Comparison of ENCODE assay signal across 17 cellular contexts in the genomic region with DNA sequence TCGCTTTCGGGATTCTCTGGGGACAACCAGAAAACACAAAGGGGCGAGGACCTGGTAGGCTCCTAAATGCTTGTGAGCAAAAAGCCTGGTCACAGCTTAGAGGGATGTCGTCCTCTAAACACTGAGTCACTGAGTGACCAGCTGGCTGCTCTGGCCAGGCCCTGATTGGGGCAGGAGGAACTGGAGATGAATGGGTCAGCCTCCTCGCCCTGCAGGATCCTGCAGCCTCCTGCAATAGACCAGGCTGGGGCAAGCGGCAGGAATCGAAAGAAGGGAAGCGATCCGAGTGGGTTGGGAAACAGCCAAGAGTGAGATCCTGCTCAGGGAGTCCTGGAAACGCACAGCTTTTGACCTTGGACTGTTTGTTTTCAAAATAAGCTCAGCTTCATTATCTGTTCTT. TPM values are rescaled to one million over a fixed set of nuclear protein-coding genes. Genes with fewer than 3 reads are reported as not detected.
DNase-seq lines count a peak whose midpoint lies in the region; ATAC-seq and TF ChIP-seq lines count a peak whose summit lies in the region.
"Had no signal": no experiment of that assay in that cellular context is flagged by ENCODE, and none has a peak within 500 bp of the region (broad histone marks: within the 10 kb centered on the region; RNA-seq: fewer than 3 reads in every experiment).

No MANE protein-coding gene starts in this region.

- no peaks in the 10 kb centered on the region for H4K20me1 ChIP-seq in PC-9 (ENCODE audit: insufficient read depth)

- no peak for ATAC-seq in GM18502 (IDR thresholded peaks at IDR 0.05; ENCODE audit: poor library complexity, unreplicated experiment)
- ATAC-seq: activated naive CD4-positive, alpha-beta T cell treated with anti-CD3 and anti-CD28 coated beads, Interleukin-2, amount 50 U/mL, for 72 hours; gastrocnemius medialis had no signal

- POLR2A ChIA-PET in PC-9 (lab: Charles Lee; ENCODE audit: unreplicated experiment), result no interaction called here

- H3K4me3 ChIP-seq in PC-9, result no peak overlapping the region
- H3K4me3 ChIP-seq: gastrocnemius medialis, lung, right atrium auricular region, SJSA1 had no signal

- no TSS peak for BruUV-seq in PC-9 (replicated peaks; lab: Mats Ljungman, UMichigan)

- no peaks in the 10 kb centered on the region for H3K36me3 ChIP-seq in PC-9 (ENCODE audit: low read depth)
- H3K36me3 ChIP-seq: gastrocnemius medialis, right atrium auricular region, SJSA1 had no signal

- no peak overlapping the region for H3K4me3 Mint-ChIP-seq in endothelial cell (ENCODE audit: unreplicated experiment)
- no peak overlapping the region for H3K4me3 Mint-ChIP-seq in neural crest cell
- H3K4me3 Mint-ChIP-seq: activated CD4-positive, alpha-beta T cell treated with anti-CD3 and anti-CD28 coated beads, Interleukin-2, amount 10 ng/mL, durations not matched to agents 24 days and 14 days; B cell had no signal

- H3K36me3 Mint-ChIP-seq in endothelial cell (ENCODE audit: low read depth, unreplicated experiment) (peaks cover 4% of the 10 kb centered on the region), neural crest cell (ENCODE audit: low read depth) (no peaks in the 10 kb centered on the region)

- H3K9me3 Mint-ChIP-seq in endothelial cell (ENCODE audit: unreplicated experiment), result no peaks in the 10 kb centered on the region
- H3K9me3 Mint-ChIP-seq in neural crest cell, result no peaks in the 10 kb centered on the region
- H3K9me3 Mint-ChIP-seq: activated CD4-positive, alpha-beta T cell treated with anti-CD3 and anti-CD28 coated beads, Interleukin-2, amount 10 ng/mL, durations not matched to agents 24 days and 14 days; activated naive CD4-positive, alpha-beta T cell treated with anti-CD3 and anti-CD28 coated beads, Interleukin-2, amount 50 U/mL, for 72 hours had no signal

- H3K27me3 Mint-ChIP-seq in endothelial cell (ENCODE audit: unreplicated experiment) (peaks cover 10% of the 10 kb centered on the region), neural crest cell (ENCODE audit: low read depth) (peaks cover 88% of the 10 kb centered on the region)

- peak overlapping the region; percentile 38; the same call in 1 of the 2 replicates for H3K4me2 ChIP-seq in PC-9

- DNase-seq in ELF-1 (ENCODE audit: low read depth, low spot score), result peak; percentile 73
- peak in 1 of 2 experiments; percentile 45 for DNase-seq in PC-9
- DNase-seq in endothelial cell (ENCODE audit: low spot score), result peak; percentile 17
- no peak for DNase-seq in neural crest cell (ENCODE audit: low read depth, low spot score)
- DNase-seq in putamen (ENCODE audit: low spot score), result no peak
- no peak for DNase-seq in SIG-M5 treated with dmso at 0.1 percent for 504 hours (lab: John Stamatoyannopoulos, UW; ENCODE audit: unreplicated experiment)
- no peak for DNase-seq in NCI-H2171 treated with DMSO at 0.1 percent for 48 hours (lab: John Stamatoyannopoulos, UW)
- DNase-seq: activated CD4-positive, alpha-beta T cell treated with anti-CD3 and anti-CD28 coated beads, Interleukin-2, amount 10 ng/mL, durations not matched to agents 24 days and 14 days; activated T-cell treated with anti-CD3 and anti-CD28 coated beads for 4 hours; central memory CD4-positive, alpha-beta T cell; gastrocnemius medialis had no signal

- H3K27ac Mint-ChIP-seq in endothelial cell (ENCODE audit: unreplicated experiment) (no peak overlapping the region), neural crest cell (ENCODE audit: unreplicated experiment) (peak overlapping the region; percentile 83)
- H3K27ac Mint-ChIP-seq: activated CD4-positive, alpha-beta T cell treated with anti-CD3 and anti-CD28 coated beads, Interleukin-2, amount 10 ng/mL, durations not matched to agents 24 days and 14 days; activated naive CD4-positive, alpha-beta T cell treated with anti-CD3 and anti-CD28 coated beads, Interleukin-2, amount 50 U/mL, for 72 hours; B cell had no signal

- H3K9me3 ChIP-seq in PC-9 (ENCODE audit: insufficient read depth, low read depth), result no peaks in the 10 kb centered on the region
- H3K9me3 ChIP-seq: gastrocnemius medialis, right atrium auricular region, SJSA1 had no signal

- CTCF ChIA-PET in PC-9 (lab: Charles Lee), result no interaction called here

- TF ChIP-seq CTCF in PC-9 (conservative IDR thresholded peaks at IDR 0.05), result no peak
- TF ChIP-seq CTCF in endothelial cell (IDR thresholded peaks at IDR 0.05; ENCODE audit: unreplicated experiment), result no peak
- no peak for TF ChIP-seq CTCF in neural crest cell (conservative IDR thresholded peaks at IDR 0.05)

- no peaks in the 10 kb centered on the region for H3K4me1 ChIP-seq in PC-9 (replicated peaks; ENCODE audit: insufficient read depth)
- H3K4me1 ChIP-seq: gastrocnemius medialis, SJSA1 had no signal

- H3K27me3 ChIP-seq in PC-9 (ENCODE audit: insufficient read depth, low read depth), result peaks cover 91% of the 10 kb centered on the region

- no peak overlapping the region for H2AFZ ChIP-seq in PC-9

- H3F3A ChIP-seq in PC-9 (ENCODE audit: insufficient read depth, low read depth), result no peaks in the 10 kb centered on the region

- H3K79me2 ChIP-seq in PC-9 (ENCODE audit: low read depth), result no peaks in the 10 kb centered on the region

- H3K27ac ChIP-seq in PC-9, result no peak overlapping the region
- H3K27ac ChIP-seq: gastrocnemius medialis, right atrium auricular region, SJSA1 had no signal

- no peaks in the 10 kb centered on the region for H3K9me2 ChIP-seq in PC-9 (ENCODE audit: insufficient read depth)

- intact Hi-C loops in PC-9 (cut with micrococcal nuclease; ENCODE audit: unreplicated experiment), result no loop called here

- H3K4me1 Mint-ChIP-seq in endothelial cell (ENCODE audit: unreplicated experiment) (peaks cover 13% of the 10 kb centered on the region), neural crest cell (peaks cover 56% of the 10 kb centered on the region)
- H3K4me1 Mint-ChIP-seq: activated CD4-positive, alpha-beta T cell treated with anti-CD3 and anti-CD28 coated beads, Interleukin-2, amount 10 ng/mL, durations not matched to agents 24 days and 14 days had no signal

RNA-seq across cellular contexts. Expression of a gene that starts 34.1 kb away (rescaled TPM):
- total RNA-seq in PC-9 (2021) (not detected in 2 replicates), endothelial cell (ENCODE audit: unreplicated experiment) (0.56 TPM), neural crest cell (0.89 and 1.1 TPM in 2 replicates)
- total RNA-seq: activated CD4-positive, alpha-beta T cell treated with anti-CD3 and anti-CD28 coated beads, Interleukin-2, amount 10 ng/mL, durations not matched to agents 24 days and 14 days; activated naive CD4-positive, alpha-beta T cell treated with anti-CD3 and anti-CD28 coated beads, Interleukin-2, amount 50 U/mL, for 72 hours; B cell had no signal

Comparison
In these comparisons a context has a peak if more than half of its experiments do, and no peak if none do; other contexts are left out.
1. DNase-seq: peak in ELF-1 (single experiment) and endothelial cell (single experiment); none in neural crest cell (single experiment), putamen (single experiment), SIG-M5 treated with dmso at 0.1 percent for 504 hours (single experiment) and NCI-H2171 treated with DMSO at 0.1 percent for 48 hours (single experiment).